ENCODE assay signal across 23 cellular contexts in the genomic region with DNA sequence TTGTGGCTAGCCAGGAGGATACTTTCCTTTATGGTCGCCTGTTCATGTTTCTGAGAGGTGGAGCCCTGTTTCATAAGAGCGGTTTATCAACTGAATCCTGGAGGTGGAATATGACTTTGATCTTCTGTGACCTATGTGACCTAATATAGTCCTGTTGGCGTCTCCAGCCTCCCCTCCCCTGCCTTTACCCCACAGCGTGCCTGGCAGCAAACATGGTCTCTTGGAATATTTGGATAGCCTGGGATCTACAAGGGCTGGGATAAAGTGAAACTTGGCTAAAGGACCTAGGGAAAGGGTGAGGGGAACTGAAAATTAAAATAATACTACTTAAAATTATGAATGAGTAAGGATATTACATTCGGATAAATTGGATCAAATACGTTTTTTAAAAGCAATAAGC.
DNase-seq lines count a peak whose midpoint lies in the region; ATAC-seq and TF ChIP-seq lines count a peak whose summit lies in the region.
"Had no signal": no experiment of that assay in that cellular context is flagged by ENCODE, and none has a peak within 500 bp of the region (broad histone marks: within the 10 kb centered on the region; RNA-seq: fewer than 3 reads in every experiment).

No MANE protein-coding gene starts in this region.

- no peak for TF ChIP-seq POLR2A in esophagus muscularis mucosa (IDR thresholded peaks at IDR 0.05; ENCODE audit: low read depth)
- no peak for TF ChIP-seq POLR2A in uterus (IDR thresholded peaks at IDR 0.05)

- POLR2A ChIA-PET in activated CD4-positive, alpha-beta T cell treated with anti-CD3 and anti-CD28 coated beads, Interleukin-2, amount 10 ng/mL, durations not matched to agents 7 days and 5 days (lab: Charles Lee), result no interaction called here

- peaks cover 19% of the 10 kb centered on the region for H3K36me3 Mint-ChIP-seq in activated CD4-positive, alpha-beta T cell treated with anti-CD3 and anti-CD28 coated beads, Interleukin-2, amount 10 ng/mL, durations not matched to agents 7 days and 5 days (ENCODE audit: low read depth)
- peaks cover 9% of the 10 kb centered on the region for H3K36me3 Mint-ChIP-seq in osteocyte (ENCODE audit: unreplicated experiment)
- H3K36me3 Mint-ChIP-seq in natural killer cell, result no peaks in the 10 kb centered on the region

- CTCF ChIA-PET in activated CD4-positive, alpha-beta T cell treated with anti-CD3 and anti-CD28 coated beads, Interleukin-2, amount 10 ng/mL, durations not matched to agents 7 days and 5 days (lab: Charles Lee), result interaction anchor here (1.0 kb wide), 1 partner anchor 38 kb away, joined by 3 read pairs; no protein-coding TSS in a partner anchor

- H3K27me3 Mint-ChIP-seq in activated CD4-positive, alpha-beta T cell treated with anti-CD3 and anti-CD28 coated beads, Interleukin-2, amount 10 ng/mL, durations not matched to agents 7 days and 5 days, result no peaks in the 10 kb centered on the region
- no peaks in the 10 kb centered on the region for H3K27me3 Mint-ChIP-seq in osteocyte (ENCODE audit: unreplicated experiment)
- no peaks in the 10 kb centered on the region for H3K27me3 Mint-ChIP-seq in natural killer cell (ENCODE audit: low read depth in 2 of 2)
- H3K27me3 Mint-ChIP-seq: activated naive CD8-positive, alpha-beta T cell treated with anti-CD3 and anti-CD28 coated beads for 36 hours had no signal

- no peak for TF ChIP-seq CTCF in esophagus muscularis mucosa (IDR thresholded peaks at IDR 0.05)
- TF ChIP-seq CTCF in osteocyte (IDR thresholded peaks at IDR 0.05), result no peak
- TF ChIP-seq CTCF in uterus (IDR thresholded peaks at IDR 0.05), result no peak
- TF ChIP-seq CTCF in natural killer cell (IDR thresholded peaks at IDR 0.05), result no peak

- H3K9me3 Mint-ChIP-seq in activated CD4-positive, alpha-beta T cell treated with anti-CD3 and anti-CD28 coated beads, Interleukin-2, amount 10 ng/mL, durations not matched to agents 7 days and 5 days, result no peaks in the 10 kb centered on the region
- no peaks in the 10 kb centered on the region for H3K9me3 Mint-ChIP-seq in osteocyte (ENCODE audit: unreplicated experiment)
- H3K9me3 Mint-ChIP-seq in natural killer cell, result no peaks in the 10 kb centered on the region
- H3K9me3 Mint-ChIP-seq: activated naive CD8-positive, alpha-beta T cell treated with anti-CD3 and anti-CD28 coated beads for 36 hours; activated T-helper 1 cell treated with anti-CD3 and anti-CD28 coated beads, Interleukin-12 subunit alpha, Interleukin-12 subunit beta, Interleukin-2, Interleukin-4 antibody, amounts not matched to agents 30 ng/mL and 10 ng/mL and 1 ng/mL, durations not matched to agents 14 hours and 24 hours and 36 hours had no signal

- peaks cover 10 to 39% (median 33%) of the 10 kb centered on the region in 4 donors for H3K4me1 ChIP-seq in esophagus muscularis mucosa
- peaks cover 5 to 6% of the 10 kb centered on the region in 2 donors for H3K4me1 ChIP-seq in uterus
- H3K4me1 ChIP-seq: BE2C, colonic mucosa had no signal

- no peak overlapping the region for H3K4me3 ChIP-seq in esophagus muscularis mucosa
- no peak overlapping the region for H3K4me3 ChIP-seq in uterus
- H3K4me3 ChIP-seq: body of pancreas, colonic mucosa, lower lobe of right lung, tibial artery had no signal

- no peak for TF ChIP-seq EP300 in esophagus muscularis mucosa (IDR thresholded peaks at IDR 0.05)

- H3K27me3 ChIP-seq in esophagus muscularis mucosa (no peaks in the 10 kb centered on the region), uterus (no peaks in the 10 kb centered on the region)
- H3K27me3 ChIP-seq: BE2C, body of pancreas, colonic mucosa, tibial artery had no signal

- peak overlapping the region; percentile 50 for H3K27ac Mint-ChIP-seq in activated CD4-positive, alpha-beta T cell treated with anti-CD3 and anti-CD28 coated beads, Interleukin-2, amount 10 ng/mL, durations not matched to agents 7 days and 5 days
- H3K27ac Mint-ChIP-seq in osteocyte (ENCODE audit: unreplicated experiment), result peak overlapping the region; percentile 6
- no peak overlapping the region for H3K27ac Mint-ChIP-seq in natural killer cell
- H3K27ac Mint-ChIP-seq: activated naive CD8-positive, alpha-beta T cell treated with anti-CD3 and anti-CD28 coated beads for 36 hours had no signal

- no peak for ATAC-seq in natural killer cell
- ATAC-seq: body of pancreas, lower lobe of right lung had no signal

- no peak overlapping the region for H3K4me3 Mint-ChIP-seq in activated CD4-positive, alpha-beta T cell treated with anti-CD3 and anti-CD28 coated beads, Interleukin-2, amount 10 ng/mL, durations not matched to agents 7 days and 5 days
- H3K4me3 Mint-ChIP-seq in osteocyte (ENCODE audit: unreplicated experiment) (no peak overlapping the region), natural killer cell (no peak overlapping the region)
- H3K4me3 Mint-ChIP-seq: activated naive CD8-positive, alpha-beta T cell treated with anti-CD3 and anti-CD28 coated beads for 36 hours; activated T-helper 1 cell treated with anti-CD3 and anti-CD28 coated beads, Interleukin-12 subunit alpha, Interleukin-12 subunit beta, Interleukin-2, Interleukin-4 antibody, amounts not matched to agents 30 ng/mL and 10 ng/mL and 1 ng/mL, durations not matched to agents 14 hours and 24 hours and 36 hours had no signal

- intact Hi-C loops in esophagus muscularis mucosa (cut with DNase I) (no loop called here), uterus (cut with DNase I; ENCODE audit: low total_unique reads) (no loop called here), natural killer cell (cut with micrococcal nuclease) (no loop called here)

- H3K4me1 Mint-ChIP-seq in activated CD4-positive, alpha-beta T cell treated with anti-CD3 and anti-CD28 coated beads, Interleukin-2, amount 10 ng/mL, durations not matched to agents 7 days and 5 days, result peaks cover 30% of the 10 kb centered on the region
- H3K4me1 Mint-ChIP-seq in osteocyte (ENCODE audit: unreplicated experiment), result peaks cover 48% of the 10 kb centered on the region
- H3K4me1 Mint-ChIP-seq in natural killer cell, result peaks cover 14 to 24% of the 10 kb centered on the region in 2 donors

- H3K27ac ChIP-seq in esophagus muscularis mucosa (replicated peaks in 1 of 4), result peak overlapping the region in 3 of 4 donors; percentile 9 to 53 (median 39)
- H3K27ac ChIP-seq in uterus, result peak overlapping the region; percentile 85 to 96
- H3K27ac ChIP-seq: 22Rv1, body of pancreas, colonic mucosa, lower lobe of right lung had no signal

- WGBS in esophagus muscularis mucosa, result 66% methylated on average over 6 of the region's 6 CpGs

- DNase-seq in activated CD4-positive, alpha-beta T cell treated with anti-CD3 and anti-CD28 coated beads, Interleukin-2, amount 10 ng/mL, durations not matched to agents 7 days and 5 days, result no peak
- no peak for DNase-seq in activated CD4-positive, alpha-beta T cell treated with anti-CD3 and anti-CD28 coated beads for 48 hours
- DNase-seq in esophagus muscularis mucosa (ENCODE audit: extremely low spot score) (no peak), osteocyte (ENCODE audit: extremely low spot score, unreplicated experiment) (no peak), uterus (no peak), germinal center (ENCODE audit: low spot score) (no peak), NOMO-1 treated with DMSO at 0.1 percent for 48 hours (lab: John Stamatoyannopoulos, UW; ENCODE audit: unreplicated experiment) (no peak), natural killer cell (no peak)
- DNase-seq: activated CD4-positive, CD25-positive, alpha-beta regulatory T cell treated with anti-CD3 and anti-CD28 coated beads, Interleukin-2, amount 50 U/mL, for 72 hours; activated naive CD8-positive, alpha-beta T cell treated with anti-CD3 and anti-CD28 coated beads for 36 hours; BE2C; colonic mucosa; H7; Karpas-422; lower lobe of right lung; NCI-H1092 treated with DMSO at 0.1 percent for 48 hours; NCI-H2029 treated with DMSO at 0.1 percent for 48 hours; NCI-H345; occipital lobe had no signal

- H3K9me3 ChIP-seq in esophagus muscularis mucosa, result no peaks in the 10 kb centered on the region
- no peaks in the 10 kb centered on the region for H3K9me3 ChIP-seq in uterus
- H3K9me3 ChIP-seq: BE2C, body of pancreas, colonic mucosa, lower lobe of right lung, tibial artery had no signal

- H3K36me3 ChIP-seq in esophagus muscularis mucosa, result no peaks in the 10 kb centered on the region
- no peaks in the 10 kb centered on the region for H3K36me3 ChIP-seq in uterus
- H3K36me3 ChIP-seq: BE2C, colonic mucosa, lower lobe of right lung, tibial artery had no signal

Comparison
In these comparisons a context has a peak if more than half of its experiments do, and no peak if none do; other contexts are left out.
1. H3K27ac Mint-ChIP-seq: peak in activated CD4-positive, alpha-beta T cell treated with anti-CD3 and anti-CD28 coated beads, Interleukin-2, amount 10 ng/mL, durations not matched to agents 7 days and 5 days (single experiment) and osteocyte (single experiment); none in natural killer cell (0 of 2).